8 cellular contexts compared by ENCODE assay signal in the genomic region with DNA sequence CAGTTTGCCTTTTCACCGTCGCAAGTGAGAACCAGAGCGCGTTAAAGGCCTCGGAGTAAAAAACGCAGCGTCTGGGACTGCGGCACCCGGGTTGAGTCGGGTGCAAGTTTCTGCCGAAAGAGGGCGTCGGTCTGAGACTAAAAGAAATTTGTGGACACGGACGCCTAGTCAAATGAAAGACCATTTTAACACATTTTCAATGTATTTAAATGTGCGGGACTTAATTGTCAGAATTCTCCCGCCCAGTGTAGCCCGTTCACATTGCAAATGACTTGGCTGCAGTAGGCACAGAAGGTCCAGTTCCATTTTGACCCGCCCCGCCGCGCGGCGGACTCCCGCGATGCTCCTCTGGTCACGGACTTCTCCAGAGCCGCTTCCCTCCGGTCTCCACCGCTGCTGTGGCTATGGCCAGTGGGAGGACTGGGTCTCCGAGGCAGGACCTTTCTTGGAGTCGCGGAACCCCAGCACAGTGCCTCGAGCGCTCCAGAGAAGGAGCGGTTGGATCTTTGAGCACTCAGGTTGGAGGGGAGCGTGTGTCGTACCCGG. TPM values are rescaled to one million over a fixed set of nuclear protein-coding genes. Genes with fewer than 3 reads are reported as not detected.
A peak's percentile ranks its signal among the peaks of the same experiment; 100 is the strongest.
DNase-seq lines count a peak whose midpoint lies in the region; ATAC-seq lines count a peak whose summit lies in the region.

No MANE protein-coding gene starts in this region.

- H3K4me1 ChIP-seq in ES-I3 (ENCODE audit: insufficient read depth, low read length) (no peaks in the 10 kb centered on the region; the same call in 1 of the 2 replicates), mesodermal cell (ENCODE audit: control insufficient read depth, insufficient read depth, low read length, poor library complexity, severe bottlenecking) (peaks cover 13% of the 10 kb centered on the region)

- no peak overlapping the region for H3K27ac Mint-ChIP-seq in stimulated activated memory B cell treated with anti-CD40 and anti-IgM and Interleukin-4, amounts not matched to agents 10 μg/mL and 1 μg/mL and 100 μg/mL, for 72 hours

- peaks cover 60% of the 10 kb centered on the region for H3K27me3 Mint-ChIP-seq in stimulated activated memory B cell treated with anti-CD40 and anti-IgM and Interleukin-4, amounts not matched to agents 10 μg/mL and 1 μg/mL and 100 μg/mL, for 72 hours

- no peak overlapping the region for H3K27ac ChIP-seq in mesodermal cell (ENCODE audit: low read depth, low read length, severe bottlenecking)

- DNase-seq in HCEC 1CT (peak; percentile 78), NCI-H2107 (lab: John Stamatoyannopoulos, UW) (peak; percentile 15), epidermal melanocyte (ENCODE audit: insufficient read length, low spot score) (peak; percentile 70)
- peak; percentile 44 for DNase-seq in activated CD4-positive, CD25-positive, alpha-beta regulatory T cell treated with anti-CD3 and anti-CD28 coated beads, Interleukin-2, amount 50 U/mL, for 72 hours

- 0% methylated on average over 29 to 36 of the region's 39 CpGs for WGBS in mesodermal cell (ENCODE audit: insufficient coverage in 2 of 2), 2 experiments

- H3K9me3 ChIP-seq in ES-I3 (ENCODE audit: control insufficient read depth, insufficient read depth, low read length) (no peaks in the 10 kb centered on the region), mesodermal cell (ENCODE audit: control insufficient read depth, low read length) (no peaks in the 10 kb centered on the region)

- ATAC-seq in stimulated activated memory B cell treated with anti-CD40 and anti-IgM and Interleukin-4, amounts not matched to agents 10 μg/mL and 1 μg/mL and 100 μg/mL, for 72 hours: no peak
- ATAC-seq in GM18517 (IDR thresholded peaks at IDR 0.05; ENCODE audit: unreplicated experiment): no peak

- peak overlapping the region; percentile 55; the same call in 1 of the 2 replicates for H3K9ac ChIP-seq in ES-I3 (ENCODE audit: low read depth, low read length)

- H3K4me3 Mint-ChIP-seq in stimulated activated memory B cell treated with anti-CD40 and anti-IgM and Interleukin-4, amounts not matched to agents 10 μg/mL and 1 μg/mL and 100 μg/mL, for 72 hours: peak overlapping the region; percentile 71

- peaks cover 33% of the 10 kb centered on the region for H3K4me1 Mint-ChIP-seq in stimulated activated memory B cell treated with anti-CD40 and anti-IgM and Interleukin-4, amounts not matched to agents 10 μg/mL and 1 μg/mL and 100 μg/mL, for 72 hours

- H3K36me3 ChIP-seq in ES-I3 (ENCODE audit: insufficient read depth, low read length) (no peaks in the 10 kb centered on the region), mesodermal cell (ENCODE audit: control insufficient read depth, insufficient read depth, low read length) (no peaks in the 10 kb centered on the region)

- no peaks in the 10 kb centered on the region for H3K9me3 Mint-ChIP-seq in stimulated activated memory B cell treated with anti-CD40 and anti-IgM and Interleukin-4, amounts not matched to agents 10 μg/mL and 1 μg/mL and 100 μg/mL, for 72 hours

- H3K4me3 ChIP-seq in mesodermal cell (ENCODE audit: extremely low read depth, insufficient read depth, low read length, poor library complexity, severe bottlenecking): peak overlapping the region; percentile 32

- H3K36me3 Mint-ChIP-seq in stimulated activated memory B cell treated with anti-CD40 and anti-IgM and Interleukin-4, amounts not matched to agents 10 μg/mL and 1 μg/mL and 100 μg/mL, for 72 hours: no peaks in the 10 kb centered on the region

RNA-seq across cellular contexts. Expression of a gene that starts 1.3 kb away (rescaled TPM):
- 24.3 TPM for polyA plus RNA-seq in mesodermal cell (2013, experiment 1 of 2)
- polyA plus RNA-seq in mesodermal cell (2013, experiment 2 of 2): 23.9 TPM

Comparison
In these comparisons a context has a peak if more than half of its experiments do, and no peak if none do; other contexts are left out.
1. DNase-seq: peak in every context shown above with its lines; median percentile 78 in HCEC 1CT; 70 in epidermal melanocyte; 44 in activated CD4-positive, CD25-positive, alpha-beta regulatory T cell treated with anti-CD3 and anti-CD28 coated beads, Interleukin-2, amount 50 U/mL, for 72 hours; 15 in NCI-H2107.